In the genomic region with DNA sequence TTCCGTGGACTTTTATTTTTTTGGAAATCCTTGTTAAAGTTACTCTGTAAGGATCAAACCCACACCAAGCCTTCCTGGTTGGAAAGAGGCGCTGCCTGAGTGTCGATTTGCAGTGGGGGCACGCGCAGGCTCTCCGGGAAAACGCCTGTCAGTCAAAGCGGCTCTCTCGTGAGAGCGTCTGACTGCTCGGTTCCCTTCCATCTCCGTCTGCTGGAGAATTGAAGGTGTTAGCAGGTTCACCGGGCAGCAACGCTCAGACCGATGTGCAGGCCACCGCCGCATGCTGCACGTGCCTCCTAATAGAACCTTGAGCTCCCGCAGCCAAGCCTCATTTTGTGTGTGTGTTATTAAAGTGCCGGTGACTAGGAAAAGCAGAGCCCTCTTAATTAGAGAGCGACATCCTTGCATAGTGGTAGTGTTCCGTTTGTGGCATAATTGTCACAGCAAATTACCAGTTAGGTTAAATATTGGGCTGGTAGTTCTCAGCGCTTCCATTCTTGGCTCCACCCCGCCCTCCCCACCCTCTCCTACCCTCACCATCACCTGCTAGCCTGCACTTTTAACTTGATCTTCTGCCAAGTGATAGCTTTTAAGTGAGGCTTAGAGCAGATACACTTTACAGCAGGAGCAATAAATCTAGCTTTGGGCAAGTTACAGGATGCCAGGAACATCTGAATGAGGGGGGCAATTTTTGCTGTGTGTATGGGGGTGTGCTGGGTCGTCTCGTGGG, we compare ENCODE assay signal across 12 cellular contexts.
DNase-seq lines count a peak whose midpoint lies in the region; ATAC-seq and TF ChIP-seq lines count a peak whose summit lies in the region.
"Had no signal": no experiment of that assay in that cellular context is flagged by ENCODE, and none has a peak within 500 bp of the region (broad histone marks: within the 10 kb centered on the region; RNA-seq: fewer than 3 reads in every experiment).

No MANE protein-coding gene starts in this region.

- no peak for TF ChIP-seq CTCF in psoas muscle (IDR thresholded peaks at IDR 0.05)
- TF ChIP-seq CTCF in A673 (conservative IDR thresholded peaks at IDR 0.05; ENCODE audit: low read depth, low read length), result no peak

- POLR2A ChIA-PET in A673 (lab: Charles Lee; ENCODE audit: low non-redundant PET), result no interaction called here

- peak overlapping the region; percentile 41 for H3K27ac ChIP-seq in psoas muscle
- H3K27ac ChIP-seq in A673 (ENCODE audit: low read depth, low read length, poor library complexity, severe bottlenecking), result no peak overlapping the region

- H3K9me3 ChIP-seq in psoas muscle (no peaks in the 10 kb centered on the region), A673 (ENCODE audit: low read depth, low read length, poor library complexity, severe bottlenecking) (no peaks in the 10 kb centered on the region)

- 18 to 25% (median 25%) methylated on average over 26 of the region's 26 CpGs for WGBS in psoas muscle, 3 donors

- peak in 2 of 4 donors; percentile 7 to 13 for ATAC-seq in psoas muscle
- no peak for ATAC-seq in GM21526 (IDR thresholded peaks at IDR 0.05; ENCODE audit: low FRiP score, unreplicated experiment)
- ATAC-seq: natural killer cell treated with Interleukin-12 subunit alpha and Interleukin-12 subunit beta and Interleukin-15 and Interleukin-18, amount 100 ng/mL, for 72 hours had no signal

- peak overlapping the region; percentile 34 for H3K4me3 ChIP-seq in psoas muscle
- no peak overlapping the region for H3K4me3 ChIP-seq in A673 (ENCODE audit: low read depth, low read length, poor library complexity, severe bottlenecking)

- no peaks in the 10 kb centered on the region for H3K36me3 ChIP-seq in psoas muscle (ENCODE audit: insufficient read depth in 1 of 2, low read depth in 1 of 2)
- H3K36me3 ChIP-seq in A673 (ENCODE audit: insufficient read depth, low read length, poor library complexity, severe bottlenecking), result no peaks in the 10 kb centered on the region

- CTCF ChIA-PET in A673 (lab: Charles Lee), result no interaction called here

- no peaks in the 10 kb centered on the region for H3K27me3 ChIP-seq in psoas muscle (ENCODE audit: insufficient read depth in 3 of 3, low read length in 2 of 3)
- no peaks in the 10 kb centered on the region for H3K27me3 ChIP-seq in A673 (replicated peaks; ENCODE audit: insufficient read depth, low read depth, low read length, poor library complexity)

- BruUV-seq in A673 (replicated peaks; lab: Mats Ljungman, UMichigan), result no TSS peak

- peak; percentile 89 for DNase-seq in NCI-H1105 treated with DMSO at 0.1 percent for 48 hours (lab: John Stamatoyannopoulos, UW)
- peak; percentile 77 for DNase-seq in NCI-H510A treated with DMSO at 0.1 percent for 48 hours (lab: John Stamatoyannopoulos, UW)
- peak; percentile 67 for DNase-seq in ecto neural progenitor cell (ENCODE audit: low spot score)
- DNase-seq in psoas muscle, result no peak
- no peak for DNase-seq in kidney tubule cell (ENCODE audit: low spot score)
- DNase-seq in A673 (ENCODE audit: low spot score), result no peak
- no peak for DNase-seq in RPMI8226
- DNase-seq: activated CD4-positive, CD25-positive, alpha-beta regulatory T cell; islet precursor cell; stimulated activated CD4-positive, alpha-beta T cell treated with anti-CD3 and anti-CD28 coated beads, Interleukin-1b, Interleukin-23, amount 100 ng/mL, for 48 hours had no signal

- peaks cover 35% of the 10 kb centered on the region for H3K4me1 ChIP-seq in psoas muscle
- peaks cover 13% of the 10 kb centered on the region for H3K4me1 ChIP-seq in A673 (ENCODE audit: insufficient read depth, low read length, poor library complexity, severe bottlenecking)

- intact Hi-C loops in psoas muscle (cut with DNase I) (no loop called here), A673 (cut with micrococcal nuclease; ENCODE audit: unreplicated experiment) (loop anchor here (5.0 kb wide), 1 partner anchor 137 kb away; a partner anchor contains a TSS)

Comparison
In these comparisons a context has a peak if more than half of its experiments do, and no peak if none do; other contexts are left out.
1. DNase-seq: peak in NCI-H1105 treated with DMSO at 0.1 percent for 48 hours (single experiment), NCI-H510A treated with DMSO at 0.1 percent for 48 hours (single experiment) and ecto neural progenitor cell (single experiment); none in psoas muscle (0 of 2), kidney tubule cell (single experiment), A673 (single experiment) and RPMI8226 (single experiment).